Comparison of ENCODE assay signal across 25 cellular contexts in genomic region chr2:138381373-138381772, GRCh38.
"Had no signal": no experiment of that assay in that cellular context is flagged by ENCODE, and none has a peak within 500 bp of the region (broad histone marks: within the 10 kb centered on the region; RNA-seq: fewer than 3 reads in every experiment).

No MANE protein-coding gene starts in this region.

- FAIRE-seq: endothelial cell of umbilical vein, keratinocyte had no signal

- H3K4me3 ChIP-seq: coronary artery, dorsolateral prefrontal cortex, esophagus squamous epithelium, gastrocnemius medialis, heart right ventricle, left lung, lower lobe of right lung, mucosa of descending colon had no signal

- ATAC-seq: esophagus mucosa, gastrocnemius medialis, heart right ventricle, left cardiac atrium, left lung, left ventricle myocardium superior, lower lobe of right lung, mucosa of descending colon had no signal

- H3K4me1 ChIP-seq: esophagus squamous epithelium, gastrocnemius medialis, heart right ventricle, left lung, lower lobe of right lung had no signal

- H3K27ac ChIP-seq: coronary artery, dorsolateral prefrontal cortex, epithelial cell of prostate, esophagus squamous epithelium, gastrocnemius medialis, heart right ventricle, left lung, lower lobe of right lung had no signal

- H3K36me3 ChIP-seq: esophagus squamous epithelium, gastrocnemius medialis, heart right ventricle, left lung, lower lobe of right lung had no signal

- DNase-seq: dermis blood vessel endothelial cell; dorsolateral prefrontal cortex; effector CD4-positive, alpha-beta T cell; effector memory CD4-positive, alpha-beta T cell; erythroblast; esophagus squamous epithelium; foreskin fibroblast; foreskin melanocyte; gastrocnemius medialis; glutamatergic neuron; head of caudate nucleus; heart right ventricle; hippocampal formation; left cardiac atrium; left lung; left ventricle myocardium superior; lower lobe of right lung; mesenchymal stem cell; mucosa of descending colon; naive B cell had no signal

- H3K9me3 ChIP-seq: esophagus squamous epithelium, gastrocnemius medialis, left lung, lower lobe of right lung, mucosa of descending colon had no signal

- H3K27me3 ChIP-seq: dorsolateral prefrontal cortex, esophagus squamous epithelium, gastrocnemius medialis, heart right ventricle, left lung had no signal
